In the genomic region with DNA sequence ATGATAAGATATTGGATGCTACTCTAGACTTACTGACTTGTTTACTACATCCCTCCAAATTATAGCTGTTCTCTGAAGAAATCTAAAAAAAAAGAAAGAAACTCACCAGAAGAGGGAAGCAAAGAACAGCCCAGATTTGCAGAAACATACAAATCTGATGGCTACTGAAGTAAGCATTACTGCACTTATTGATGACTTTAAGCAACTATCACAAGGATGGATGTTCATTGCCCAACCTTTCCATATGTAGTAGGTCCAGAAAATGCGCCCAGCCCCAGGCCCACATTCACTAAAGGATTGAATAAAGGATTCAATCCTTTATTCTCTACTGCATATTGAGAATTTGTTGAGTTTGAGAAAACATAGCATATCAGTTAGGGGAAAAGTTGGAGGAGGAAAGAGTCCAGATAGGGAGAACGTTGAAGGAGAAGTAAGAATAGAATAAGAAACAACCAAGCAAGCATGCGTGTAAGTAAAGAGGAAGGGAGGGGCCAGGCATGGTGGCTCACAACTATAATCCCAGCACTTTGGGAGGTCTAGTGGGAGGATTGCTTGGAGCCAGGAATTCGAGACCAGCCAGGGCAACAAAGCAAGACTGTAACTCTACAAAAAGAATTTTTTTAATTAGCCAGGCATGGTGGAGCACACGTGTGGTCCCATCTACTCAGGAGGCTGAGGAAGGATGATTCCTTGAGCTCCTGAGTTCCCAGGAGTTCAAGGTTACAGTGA, we compare ENCODE assay signal across 8 cellular contexts. TPM values are rescaled to one million over a fixed set of nuclear protein-coding genes. Genes with fewer than 3 reads are reported as not detected.
A peak's percentile ranks its signal among the peaks of the same experiment; 100 is the strongest.
DNase-seq lines count a peak whose midpoint lies in the region; ATAC-seq and TF ChIP-seq lines count a peak whose summit lies in the region.

No MANE protein-coding gene starts in this region.

- POLR2A ChIA-PET in OCI-LY7 (lab: Charles Lee): interaction anchor here (0.5 to 2.5 kb wide), 17 partner anchors 8 to 389 kb away, joined by 3 to 9 read pairs (median 4); a partner anchor contains a TSS
- POLR2A ChIA-PET in activated CD4-positive, alpha-beta memory T cell treated with anti-CD3 and anti-CD28 coated beads, Interleukin-2, amount 10 ng/mL, durations not matched to agents 7 days and 5 days (lab: Charles Lee): interaction anchor here (0.6 kb wide), 1 partner anchor 389 kb away, joined by 4 read pairs; no protein-coding TSS in a partner anchor

- H3K27ac Mint-ChIP-seq in activated CD4-positive, alpha-beta memory T cell treated with anti-CD3 and anti-CD28 coated beads, Interleukin-2, amount 10 ng/mL, durations not matched to agents 7 days and 5 days: no peak overlapping the region

- no peaks in the 10 kb centered on the region for H4K20me1 ChIP-seq in OCI-LY7 (ENCODE audit: insufficient read depth, low read length)

- H3K27me3 ChIP-seq in dorsolateral prefrontal cortex: no peaks in the 10 kb centered on the region
- H3K27me3 ChIP-seq in neutrophil: no peaks in the 10 kb centered on the region

- peak; percentile 85 for ATAC-seq in GM18502 (IDR thresholded peaks at IDR 0.05; ENCODE audit: poor library complexity, unreplicated experiment)
- peak; percentile 82 for ATAC-seq in HG02885 (IDR thresholded peaks at IDR 0.05; ENCODE audit: poor library complexity, unreplicated experiment)

- no peak overlapping the region for H3K4me3 Mint-ChIP-seq in activated CD4-positive, alpha-beta memory T cell treated with anti-CD3 and anti-CD28 coated beads, Interleukin-2, amount 10 ng/mL, durations not matched to agents 7 days and 5 days

- peak overlapping the region; percentile 39 for H3K4me2 ChIP-seq in OCI-LY7 (ENCODE audit: low read length)

- intact Hi-C loops in OCI-LY7 (cut with micrococcal nuclease; ENCODE audit: unreplicated experiment) (loop anchor here (1.0 to 10.0 kb wide), 7 partner anchors 34 to 413 kb away; a partner anchor contains a TSS), dorsolateral prefrontal cortex (cut with DNase I) (loop anchor here in 1 of 2 donors (2.0 kb wide), 1 partner anchor 391 kb away; no protein-coding TSS in a partner anchor)

- BruUV-seq in OCI-LY7 (replicated peaks; lab: Mats Ljungman, UMichigan): no TSS peak

- H3K9me3 ChIP-seq in OCI-LY7 (ENCODE audit: low read length) (peaks cover 4% of the 10 kb centered on the region; the same call in 1 of the 2 replicates), neutrophil (no peaks in the 10 kb centered on the region)

- no peaks in the 10 kb centered on the region for H3K27me3 Mint-ChIP-seq in activated CD4-positive, alpha-beta memory T cell treated with anti-CD3 and anti-CD28 coated beads, Interleukin-2, amount 10 ng/mL, durations not matched to agents 7 days and 5 days

- H2AFZ ChIP-seq in OCI-LY7 (ENCODE audit: low read length): peak overlapping the region; percentile 97

- H3K9me2 ChIP-seq in OCI-LY7 (ENCODE audit: insufficient read depth, low read length): no peaks in the 10 kb centered on the region

- peak; percentile 94 for TF ChIP-seq CTCF in OCI-LY7 (conservative IDR thresholded peaks at IDR 0.05; ENCODE audit: low read length)
- peak; percentile 25 to 76 (median 56) for TF ChIP-seq CTCF in dorsolateral prefrontal cortex (IDR thresholded peaks at IDR 0.05 in 54 of 56, conservative IDR thresholded peaks at IDR 0.05 in 2 of 56; ENCODE audit: low read depth in 1 of 56, partially characterized antibody in 56 of 56)
- TF ChIP-seq CTCF in neutrophil (IDR thresholded peaks at IDR 0.05): no peak

- H3K9me3 Mint-ChIP-seq in activated CD4-positive, alpha-beta memory T cell treated with anti-CD3 and anti-CD28 coated beads, Interleukin-2, amount 10 ng/mL, durations not matched to agents 7 days and 5 days: peaks cover 2% of the 10 kb centered on the region

- H3K4me3 ChIP-seq in OCI-LY7 (ENCODE audit: low read depth, low read length, poor library complexity, severe bottlenecking) (no peak overlapping the region), dorsolateral prefrontal cortex (no peak overlapping the region), neutrophil (ENCODE audit: low read depth in 1 of 2, low read length in 1 of 2) (no peak overlapping the region)

- CTCF ChIA-PET in OCI-LY7 (lab: Charles Lee; ENCODE audit: unreplicated experiment): interaction anchor here (0.5 to 1.7 kb wide), 7 partner anchors 10 to 390 kb away, joined by 3 to 13 read pairs (median 3); a partner anchor contains a TSS
- CTCF ChIA-PET in activated CD4-positive, alpha-beta memory T cell treated with anti-CD3 and anti-CD28 coated beads, Interleukin-2, amount 10 ng/mL, durations not matched to agents 7 days and 5 days (lab: Charles Lee): interaction anchor here (0.6 to 3.5 kb wide), 9 partner anchors 34 to 413 kb away, joined by 3 to 49 read pairs (median 4); a partner anchor contains a TSS

- H3K4me1 ChIP-seq in OCI-LY7 (ENCODE audit: insufficient read depth, low read length, poor library complexity, severe bottlenecking): peaks cover 73% of the 10 kb centered on the region
- H3K4me1 ChIP-seq in neutrophil (ENCODE audit: control insufficient read depth in 1 of 2, insufficient read depth in 1 of 2, low read depth in 1 of 2, low read length in 1 of 2): peaks cover 21 to 26% of the 10 kb centered on the region in 2 experiments

- DNase-seq in AG20443 (ENCODE audit: low spot score) (peak; percentile 57), OCI-LY7 (ENCODE audit: low spot score) (peak; percentile 79), dorsolateral prefrontal cortex (no peak)
- no peak for DNase-seq in activated T-cell treated with anti-CD3 and anti-CD28 coated beads, Interleukin-2, amount 50 U/mL, for 48 hours
- no peak for DNase-seq in activated CD4-positive, alpha-beta memory T cell treated with anti-CD3 and anti-CD28 coated beads, Interleukin-2, amount 10 ng/mL, durations not matched to agents 7 days and 5 days

- no peaks in the 10 kb centered on the region for H3K4me1 Mint-ChIP-seq in activated CD4-positive, alpha-beta memory T cell treated with anti-CD3 and anti-CD28 coated beads, Interleukin-2, amount 10 ng/mL, durations not matched to agents 7 days and 5 days

- peak overlapping the region; percentile 71 for H3K27ac ChIP-seq in OCI-LY7 (ENCODE audit: low read depth, low read length, poor library complexity, severe bottlenecking)
- peak overlapping the region in 1 of 59 donors; percentile 39 for H3K27ac ChIP-seq in dorsolateral prefrontal cortex
- peak overlapping the region; percentile 47 for H3K27ac ChIP-seq in neutrophil

- H3K36me3 Mint-ChIP-seq in activated CD4-positive, alpha-beta memory T cell treated with anti-CD3 and anti-CD28 coated beads, Interleukin-2, amount 10 ng/mL, durations not matched to agents 7 days and 5 days (ENCODE audit: low read depth): peaks cover 3% of the 10 kb centered on the region

- no peaks in the 10 kb centered on the region for H3K79me2 ChIP-seq in OCI-LY7 (ENCODE audit: insufficient read depth, low read depth, low read length)

- H3K36me3 ChIP-seq in OCI-LY7 (ENCODE audit: insufficient read depth, low read length) (no peaks in the 10 kb centered on the region), neutrophil (no peaks in the 10 kb centered on the region)

RNA-seq across cellular contexts. Expression of a gene that starts 33.8 kb away (rescaled TPM):
- 4.2 and 8.6 TPM in 2 replicates for total RNA-seq in OCI-LY7 (2014; rRNA removed; shearing (Covaris generic))
- total RNA-seq in OCI-LY7 (2022): 3.4 and 6.4 TPM in 2 replicates
- total RNA-seq in dorsolateral prefrontal cortex: 10 to 100 TPM in 43 of 120 experiments, 1 to 10 TPM in 77; 5.6 to 15.5 (median 9.1) TPM
- total RNA-seq in activated CD4-positive, alpha-beta memory T cell treated with anti-CD3 and anti-CD28 coated beads, Interleukin-2, amount 10 ng/mL, durations not matched to agents 7 days and 5 days: 1 to 10 TPM; 1.3 to 1.6 TPM

RNA-seq across cellular contexts. Expression of a gene that starts 48.7 kb away (rescaled TPM):
- total RNA-seq in OCI-LY7 (2014; rRNA removed; shearing (Covaris generic)): 43.0 and 76.6 TPM in 2 replicates
- 79.4 and 86.8 TPM in 2 replicates for total RNA-seq in OCI-LY7 (2022)
- 100 to 1,000 TPM in 9 of 120 experiments, 10 to 100 TPM in 111; 59.0 to 112 (median 84.6) TPM for total RNA-seq in dorsolateral prefrontal cortex
- total RNA-seq in activated CD4-positive, alpha-beta memory T cell treated with anti-CD3 and anti-CD28 coated beads, Interleukin-2, amount 10 ng/mL, durations not matched to agents 7 days and 5 days: 10 to 100 TPM; 31.5 to 33.0 TPM

Comparison
In these comparisons a context has a peak if more than half of its experiments do, and no peak if none do; other contexts are left out.
1. DNase-seq: peak in AG20443 (single experiment) and OCI-LY7 (single experiment); none in dorsolateral prefrontal cortex (0 of 10), activated T-cell treated with anti-CD3 and anti-CD28 coated beads, Interleukin-2, amount 50 U/mL, for 48 hours (0 of 2) and activated CD4-positive, alpha-beta memory T cell treated with anti-CD3 and anti-CD28 coated beads, Interleukin-2, amount 10 ng/mL, durations not matched to agents 7 days and 5 days (single experiment).